In the genomic region with DNA sequence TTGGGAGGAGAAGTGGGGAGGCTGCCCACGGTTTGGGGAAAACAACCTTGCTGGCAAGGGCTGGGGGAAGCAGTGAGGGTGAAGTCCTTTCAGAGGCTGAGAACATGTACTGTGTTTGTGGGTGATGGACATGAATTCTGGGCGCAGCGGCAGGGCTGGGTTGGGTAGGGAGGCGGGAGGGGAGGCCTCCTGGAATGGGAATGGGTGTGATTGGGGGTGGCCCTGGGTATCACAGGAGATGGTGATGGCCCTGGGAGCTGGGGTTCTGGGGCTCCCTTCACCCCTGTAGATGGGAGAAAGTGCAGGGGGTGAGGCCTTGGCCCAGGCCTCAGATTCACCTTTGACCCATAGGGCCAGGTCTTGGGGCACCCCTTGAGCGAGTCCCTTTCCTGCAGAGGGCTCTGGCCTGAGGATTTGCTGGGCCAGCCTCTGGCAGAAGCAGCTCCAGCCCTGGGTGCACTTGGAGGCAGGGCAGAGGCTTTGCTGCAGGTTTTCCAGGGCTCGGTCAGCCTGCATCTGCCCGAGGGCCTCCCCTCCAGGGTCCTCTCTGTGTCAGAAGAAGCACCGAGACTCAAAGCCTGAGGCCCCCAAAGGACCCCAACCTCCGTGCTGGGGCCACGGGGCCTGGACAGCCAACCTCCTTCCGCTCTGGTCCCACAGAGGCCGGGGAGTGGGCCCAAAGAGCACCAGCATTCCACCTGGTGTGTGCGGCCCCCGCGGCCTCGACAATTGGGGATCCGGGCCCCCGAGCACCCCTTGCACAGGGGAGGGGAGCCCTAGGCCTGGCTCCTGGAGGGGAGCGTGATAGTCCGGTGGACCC, we compare ENCODE assay signal across 1 cellular context.
TF ChIP-seq lines count a peak whose summit lies in the region.

No MANE protein-coding gene starts in this region.

TF ChIP-seq in IMR-90, 13 proteins besides CTCF, POLR2A, EP300 and RAD21:
- no peak for TF ChIP-seq NFE2L2 (IDR thresholded peaks at IDR 0.05; ENCODE audit: low read depth, low read length)
- no peak for TF ChIP-seq SMC3 (IDR thresholded peaks at IDR 0.05; ENCODE audit: low read depth, low read length)
- no peak for TF ChIP-seq FOS (IDR thresholded peaks at IDR 0.05; ENCODE audit: low read depth, low read length)
- no peak for TF ChIP-seq CHD1 (IDR thresholded peaks at IDR 0.05; ENCODE audit: low read depth, low read length)
- no peak for TF ChIP-seq CEBPB (IDR thresholded peaks at IDR 0.05; ENCODE audit: low read depth, low read length)
- no peak for TF ChIP-seq BHLHE40 (IDR thresholded peaks at IDR 0.05; ENCODE audit: low read depth, low read length)
- TF ChIP-seq MAZ (IDR thresholded peaks at IDR 0.05; ENCODE audit: borderline replicate concordance, low read depth, low read length), result no peak
- TF ChIP-seq USF2 (IDR thresholded peaks at IDR 0.05; ENCODE audit: low read depth, low read length), result no peak
- TF ChIP-seq RFX5 (IDR thresholded peaks at IDR 0.05; ENCODE audit: low read depth, low read length), result no peak
- TF ChIP-seq, protein P1, sequence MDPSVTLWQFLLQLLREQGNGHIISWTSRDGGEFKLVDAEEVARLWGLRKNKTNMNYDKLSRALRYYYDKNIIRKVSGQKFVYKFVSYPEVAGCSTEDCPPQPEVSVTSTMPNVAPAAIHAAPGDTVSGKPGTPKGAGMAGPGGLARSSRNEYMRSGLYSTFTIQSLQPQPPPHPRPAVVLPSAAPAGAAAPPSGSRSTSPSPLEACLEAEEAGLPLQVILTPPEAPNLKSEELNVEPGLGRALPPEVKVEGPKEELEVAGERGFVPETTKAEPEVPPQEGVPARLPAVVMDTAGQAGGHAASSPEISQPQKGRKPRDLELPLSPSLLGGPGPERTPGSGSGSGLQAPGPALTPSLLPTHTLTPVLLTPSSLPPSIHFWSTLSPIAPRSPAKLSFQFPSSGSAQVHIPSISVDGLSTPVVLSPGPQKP (IDR thresholded peaks at IDR 0.05; ENCODE audit: borderline replicate concordance, low read depth, low read length), result no peak
- TF ChIP-seq RCOR1 (IDR thresholded peaks at IDR 0.05; ENCODE audit: insufficient replicate concordance, low read length), result no peak
- no peak for TF ChIP-seq MAFK (IDR thresholded peaks at IDR 0.05; ENCODE audit: low read depth, low read length)
- no peak for TF ChIP-seq MXI1 (IDR thresholded peaks at IDR 0.05; ENCODE audit: borderline replicate concordance, low read depth, low read length)
